14 cellular contexts compared by ENCODE assay signal in the genomic region with DNA sequence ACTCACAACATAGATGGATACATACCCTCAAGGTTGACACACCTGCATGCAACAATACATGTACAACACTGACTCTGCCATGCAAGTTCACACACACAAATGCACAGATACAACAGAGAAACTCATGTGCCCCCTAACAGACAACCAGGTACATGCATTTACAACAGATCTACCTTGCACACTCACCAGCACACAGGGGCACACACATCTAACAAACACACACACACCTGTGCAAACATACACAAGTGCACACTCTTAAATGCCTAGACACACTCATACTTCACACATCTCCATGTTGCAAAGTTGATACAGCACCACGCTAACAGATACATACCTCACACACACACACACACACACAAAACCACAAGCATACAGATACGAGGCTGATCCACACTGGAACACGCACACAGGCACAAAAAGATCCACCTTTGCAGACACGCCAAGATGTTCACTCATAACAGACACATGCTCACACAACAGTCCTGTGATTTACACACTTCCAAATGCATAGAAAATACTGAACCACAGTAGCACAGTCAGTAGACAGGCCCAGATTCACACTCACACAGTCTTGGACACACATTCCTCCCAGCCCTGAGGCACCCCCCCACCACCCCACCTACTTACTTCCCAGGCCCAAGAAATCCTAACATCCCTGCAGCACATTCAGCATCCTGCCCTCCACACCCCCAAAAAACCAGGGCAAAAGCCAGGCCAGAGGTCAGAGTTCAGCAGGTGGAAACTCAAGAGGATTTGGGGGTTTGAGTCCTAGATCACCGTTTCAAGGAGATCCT. TPM values are rescaled to one million over a fixed set of nuclear protein-coding genes. Genes with fewer than 3 reads are reported as not detected.
DNase-seq lines count a peak whose midpoint lies in the region; ATAC-seq and TF ChIP-seq lines count a peak whose summit lies in the region.
"Had no signal": no experiment of that assay in that cellular context is flagged by ENCODE, and none has a peak within 500 bp of the region (broad histone marks: within the 10 kb centered on the region; RNA-seq: fewer than 3 reads in every experiment).

No MANE protein-coding gene starts in this region.

- peaks cover 6% of the 10 kb centered on the region for H3K36me3 Mint-ChIP-seq in activated CD4-positive, alpha-beta T cell treated with anti-CD3 and anti-CD28 coated beads for 36 hours (ENCODE audit: low read depth)
- peaks cover 36% of the 10 kb centered on the region for H3K36me3 Mint-ChIP-seq in dendritic cell treated with granulocyte-macrophage colony-stimulating factor and Interleukin-4, amounts not matched to agents 40 ng/mL and 50 ng/mL, for 4 days (ENCODE audit: low read depth)

- no peaks in the 10 kb centered on the region for H3K9me3 Mint-ChIP-seq in activated CD4-positive, alpha-beta T cell treated with anti-CD3 and anti-CD28 coated beads for 36 hours (ENCODE audit: low read depth)
- H3K9me3 Mint-ChIP-seq in dendritic cell treated with granulocyte-macrophage colony-stimulating factor and Interleukin-4, amounts not matched to agents 40 ng/mL and 50 ng/mL, for 4 days: no peaks in the 10 kb centered on the region

- H3K9me2 ChIP-seq in OCI-LY1 (ENCODE audit: low read depth, low read length): no peaks in the 10 kb centered on the region

- peaks cover 4% of the 10 kb centered on the region; the same call in 1 of the 2 replicates for H3K36me3 ChIP-seq in OCI-LY1 (ENCODE audit: insufficient read depth, low read length)

- peak overlapping the region; percentile 83 for H3K4me2 ChIP-seq in OCI-LY1 (ENCODE audit: low read length)

- no peaks in the 10 kb centered on the region for H3K79me2 ChIP-seq in OCI-LY1 (ENCODE audit: insufficient read depth, low read length)

- H3F3A ChIP-seq in OCI-LY1 (ENCODE audit: insufficient read depth, low read length): no peaks in the 10 kb centered on the region; the same call in 1 of the 2 replicates

- ATAC-seq in activated CD4-positive, alpha-beta T cell treated with anti-CD3 and anti-CD28 coated beads for 36 hours: no peak
- no peak for ATAC-seq in HG02798 (IDR thresholded peaks at IDR 0.05; ENCODE audit: poor library complexity, unreplicated experiment)
- no peak for ATAC-seq in HG03521 (IDR thresholded peaks at IDR 0.05; ENCODE audit: unreplicated experiment)

- no peaks in the 10 kb centered on the region for H3K27me3 Mint-ChIP-seq in activated CD4-positive, alpha-beta T cell treated with anti-CD3 and anti-CD28 coated beads for 36 hours
- peaks cover 35% of the 10 kb centered on the region for H3K27me3 Mint-ChIP-seq in dendritic cell treated with granulocyte-macrophage colony-stimulating factor and Interleukin-4, amounts not matched to agents 40 ng/mL and 50 ng/mL, for 4 days

- H3K4me1 Mint-ChIP-seq in activated CD4-positive, alpha-beta T cell treated with anti-CD3 and anti-CD28 coated beads for 36 hours: peaks cover 17% of the 10 kb centered on the region
- H3K4me1 Mint-ChIP-seq in dendritic cell treated with granulocyte-macrophage colony-stimulating factor and Interleukin-4, amounts not matched to agents 40 ng/mL and 50 ng/mL, for 4 days (ENCODE audit: low read depth): peaks cover 33% of the 10 kb centered on the region

- H3K27ac ChIP-seq in OCI-LY1 (ENCODE audit: low read depth, low read length, poor library complexity, severe bottlenecking): no peak overlapping the region

- H3K9ac ChIP-seq in OCI-LY1 (ENCODE audit: low read length): peak overlapping the region; percentile 82; the same call in 1 of the 2 replicates

- POLR2A ChIA-PET in activated CD4-positive, alpha-beta T cell treated with anti-CD3 and anti-CD28 coated beads for 36 hours (lab: Charles Lee): no interaction called here

- peak overlapping the region; percentile 29 for H3K27ac Mint-ChIP-seq in activated CD4-positive, alpha-beta T cell treated with anti-CD3 and anti-CD28 coated beads for 36 hours
- peak overlapping the region; percentile 48 for H3K27ac Mint-ChIP-seq in dendritic cell treated with granulocyte-macrophage colony-stimulating factor and Interleukin-4, amounts not matched to agents 40 ng/mL and 50 ng/mL, for 4 days

- CTCF ChIA-PET in activated CD4-positive, alpha-beta T cell treated with anti-CD3 and anti-CD28 coated beads for 36 hours (lab: Charles Lee): no interaction called here

- H3K4me3 ChIP-seq in OCI-LY1 (ENCODE audit: low read depth, low read length, poor library complexity, severe bottlenecking) (peak overlapping the region; percentile 83), skeletal muscle cell (ENCODE audit: low read depth, low read length) (peak overlapping the region; percentile 67)

- peak overlapping the region; percentile 77 for H3K4me3 Mint-ChIP-seq in activated CD4-positive, alpha-beta T cell treated with anti-CD3 and anti-CD28 coated beads for 36 hours
- peak overlapping the region; percentile 82 for H3K4me3 Mint-ChIP-seq in dendritic cell treated with granulocyte-macrophage colony-stimulating factor and Interleukin-4, amounts not matched to agents 40 ng/mL and 50 ng/mL, for 4 days

- TF ChIP-seq CTCF in OCI-LY1 (IDR thresholded peaks at IDR 0.05; ENCODE audit: low read length): no peak

- no peaks in the 10 kb centered on the region for H4K20me1 ChIP-seq in OCI-LY1 (ENCODE audit: insufficient read depth, low read length)

- H2AFZ ChIP-seq in OCI-LY1 (ENCODE audit: low read length): no peak overlapping the region

- H3K4me1 ChIP-seq in OCI-LY1 (ENCODE audit: insufficient read depth, low read length, severe bottlenecking): peaks cover 15% of the 10 kb centered on the region

- intact Hi-C loops in activated CD4-positive, alpha-beta T cell treated with anti-CD3 and anti-CD28 coated beads for 36 hours (cut with DNase I, micrococcal nuclease): no loop called here
- intact Hi-C loops in dendritic cell treated with granulocyte-macrophage colony-stimulating factor and Interleukin-4, amounts not matched to agents 40 ng/mL and 50 ng/mL, for 4 days (cut with micrococcal nuclease): no loop called here

- no peak for DNase-seq in activated CD4-positive, alpha-beta T cell treated with anti-CD3 and anti-CD28 coated beads for 36 hours
- no peak for DNase-seq in activated CD4-positive, alpha-beta T cell treated with anti-CD3 and anti-CD28 coated beads for 1 hour
- DNase-seq in skeletal muscle cell (ENCODE audit: low read depth): no peak
- no peak for DNase-seq in stimulated activated CD4-positive, alpha-beta T cell treated with anti-CD3 and anti-CD28 coated beads, Interleukin-2, amount 100 ng/mL, for 24 hours
- DNase-seq: ACHN; activated CD8-positive, alpha-beta memory T cell treated with anti-CD3 and anti-CD28 coated beads, Interleukin-2, amount 50 U/mL, for 4 hours; effector memory CD4-positive, alpha-beta T cell; NCI-H1694; Right ventricle myocardium superior had no signal

- H3K27me3 ChIP-seq in OCI-LY1 (ENCODE audit: insufficient read depth, low read length): 0 out of 2 replicates have a peak, but pooled peaks cover 5% of the 10 kb centered on the region

- H3K9me3 ChIP-seq in OCI-LY1 (ENCODE audit: low read length): no peaks in the 10 kb centered on the region

RNA-seq across cellular contexts. Expression of gene LRFN1, which starts 1.4 kb away (rescaled TPM):
- total RNA-seq in activated CD4-positive, alpha-beta T cell treated with anti-CD3 and anti-CD28 coated beads for 36 hours: 1 to 10 TPM; 5.3 to 5.4 TPM

RNA-seq across cellular contexts. Expression of gene GMFG, which starts 16.5 kb away (rescaled TPM):
- total RNA-seq in activated CD4-positive, alpha-beta T cell treated with anti-CD3 and anti-CD28 coated beads for 36 hours: 100 to 1,000 TPM; 231 to 333 TPM
- total RNA-seq: renal cortical epithelial cell had no signal

RNA-seq across cellular contexts. Expression of gene SAMD4B, which starts 22.9 kb away (rescaled TPM):
- total RNA-seq in activated CD4-positive, alpha-beta T cell treated with anti-CD3 and anti-CD28 coated beads for 36 hours: 10 to 100 TPM; 45.2 to 46.9 TPM

RNA-seq across cellular contexts. Expression of gene IFNL1, which starts 23.1 kb away (rescaled TPM):
- total RNA-seq in activated CD4-positive, alpha-beta T cell treated with anti-CD3 and anti-CD28 coated beads for 36 hours: under 1 TPM; 0.50 to 0.51 TPM
- total RNA-seq: renal cortical epithelial cell, Right ventricle myocardium superior had no signal

RNA-seq across cellular contexts. Expression of gene IFNL2, which starts 51.1 kb away (rescaled TPM):
- total RNA-seq in activated CD4-positive, alpha-beta T cell treated with anti-CD3 and anti-CD28 coated beads for 36 hours: not detected
- total RNA-seq: renal cortical epithelial cell, Right ventricle myocardium superior had no signal
